Comparison of ENCODE assay signal across 6 cellular contexts in the genomic region with DNA sequence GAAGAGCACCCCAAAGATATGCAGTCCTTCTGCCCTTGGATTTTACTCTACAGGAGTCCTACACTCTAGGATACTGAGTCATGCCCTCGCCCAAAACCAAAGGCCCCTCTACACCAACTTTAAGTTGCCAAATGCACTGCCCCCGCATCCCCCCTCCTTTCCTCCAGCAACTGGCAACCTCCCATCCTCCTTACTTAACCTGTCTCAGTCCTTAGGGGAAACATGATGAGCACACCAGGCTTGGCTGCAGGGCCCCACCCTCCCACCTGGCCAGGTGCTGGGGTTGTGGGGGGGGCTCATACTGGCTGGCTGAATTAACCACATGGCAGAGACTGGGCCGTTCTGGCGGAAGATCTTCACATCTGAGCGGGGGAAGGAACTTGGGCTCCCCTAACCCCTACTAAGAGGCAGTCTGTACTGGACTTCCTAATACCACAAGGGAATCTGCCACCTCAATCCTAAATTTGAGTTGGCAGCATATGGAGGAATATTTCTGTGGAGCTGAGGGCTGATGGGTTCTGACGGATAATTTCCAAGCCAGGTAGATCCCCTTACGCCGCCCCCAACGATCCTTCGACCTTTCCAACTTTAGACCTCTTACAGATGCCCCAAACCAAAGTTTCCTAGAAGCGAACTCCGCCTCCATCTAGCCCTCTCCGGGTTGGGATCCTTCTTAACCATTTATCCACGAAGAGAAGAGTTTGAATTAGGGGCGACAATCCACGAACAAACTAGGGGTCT. TPM values are rescaled to one million over a fixed set of nuclear protein-coding genes. Genes with fewer than 3 reads are reported as not detected.
A peak's percentile ranks its signal among the peaks of the same experiment; 100 is the strongest.
DNase-seq lines count a peak whose midpoint lies in the region; ATAC-seq and TF ChIP-seq lines count a peak whose summit lies in the region.

No MANE protein-coding gene starts in this region.

- no peak for DNase-seq in HFF-Myc (ENCODE audit: extremely low read depth, low read depth)
- peak in 6 of 34 experiments; percentile 10 to 41 (median 24) for DNase-seq in T-cell
- peak; percentile 58 to 78 for DNase-seq in foreskin fibroblast
- DNase-seq in stimulated activated effector memory CD8-positive, alpha-beta T cell treated with anti-CD3 and anti-CD28 coated beads, Interleukin-12 subunit alpha, Interleukin-12 subunit beta, amount 100 ng/mL, for 72 hours (ENCODE audit: low spot score in 2 of 2): no peak
- DNase-seq in NOMO-1 treated with dmso at 0.1 percent for 144 hours (lab: John Stamatoyannopoulos, UW; ENCODE audit: unreplicated experiment): no peak

- POLR2A ChIA-PET in T-cell (lab: Charles Lee): no interaction called here

- no peaks in the 10 kb centered on the region for H3K27me3 Mint-ChIP-seq in T-cell

- ATAC-seq in T-cell (replicated peaks in 1 of 4) (no peak), HG03571 (IDR thresholded peaks at IDR 0.05; ENCODE audit: unreplicated experiment) (no peak)
- peak; percentile 11 for ATAC-seq in stimulated activated effector memory CD8-positive, alpha-beta T cell treated with anti-CD3 and anti-CD28 coated beads, Interleukin-12 subunit alpha, Interleukin-12 subunit beta, amount 100 ng/mL, for 72 hours

- H3K27ac Mint-ChIP-seq in T-cell: peak overlapping the region; percentile 97 to 98
- H3K27ac Mint-ChIP-seq in stimulated activated effector memory CD8-positive, alpha-beta T cell treated with anti-CD3 and anti-CD28 coated beads, Interleukin-12 subunit alpha, Interleukin-12 subunit beta, amount 100 ng/mL, for 72 hours: peak overlapping the region; percentile 98

- H3K4me3 ChIP-seq in HFF-Myc (replicated peaks; ENCODE audit: low read depth, low read length) (peak overlapping the region; percentile 94), foreskin fibroblast (ENCODE audit: low read depth in 1 of 2, low read length in 2 of 2) (peak overlapping the region; percentile 68 to 98)

- H3K4me3 Mint-ChIP-seq in T-cell: peak overlapping the region; percentile 91 to 93 (median 92)
- peak overlapping the region; percentile 87 for H3K4me3 Mint-ChIP-seq in stimulated activated effector memory CD8-positive, alpha-beta T cell treated with anti-CD3 and anti-CD28 coated beads, Interleukin-12 subunit alpha, Interleukin-12 subunit beta, amount 100 ng/mL, for 72 hours

- TF ChIP-seq CTCF in HFF-Myc (IDR thresholded peaks at IDR 0.05; ENCODE audit: low read depth, low read length, missing control alignments) (no peak), foreskin fibroblast (IDR thresholded peaks at IDR 0.05; ENCODE audit: low read depth, low read length) (no peak)

- no peaks in the 10 kb centered on the region for H3K9me3 Mint-ChIP-seq in T-cell
- no peaks in the 10 kb centered on the region for H3K9me3 Mint-ChIP-seq in stimulated activated effector memory CD8-positive, alpha-beta T cell treated with anti-CD3 and anti-CD28 coated beads, Interleukin-12 subunit alpha, Interleukin-12 subunit beta, amount 100 ng/mL, for 72 hours

- H3K36me3 Mint-ChIP-seq in T-cell: peaks cover 7% of the 10 kb centered on the region
- H3K36me3 Mint-ChIP-seq in stimulated activated effector memory CD8-positive, alpha-beta T cell treated with anti-CD3 and anti-CD28 coated beads, Interleukin-12 subunit alpha, Interleukin-12 subunit beta, amount 100 ng/mL, for 72 hours: peaks cover 67% of the 10 kb centered on the region

- peaks cover 65 to 72% (median 71%) of the 10 kb centered on the region in 3 donors for H3K4me1 Mint-ChIP-seq in T-cell
- H3K4me1 Mint-ChIP-seq in stimulated activated effector memory CD8-positive, alpha-beta T cell treated with anti-CD3 and anti-CD28 coated beads, Interleukin-12 subunit alpha, Interleukin-12 subunit beta, amount 100 ng/mL, for 72 hours: peaks cover 64% of the 10 kb centered on the region

- CTCF ChIA-PET in T-cell (lab: Charles Lee): interaction anchor here in 1 of 2 donors (3.9 kb wide), 1 partner anchor 23 kb away, joined by 40 read pairs; the partner anchor contains the start of genes ISG20L2 and METTL25B

RNA-seq across cellular contexts. Expression of gene HDGF, which starts 1.1 kb away (rescaled TPM):
- 100 to 1,000 TPM in 2 of 5 donors, 10 to 100 TPM in 3; 72.9 to 108 (median 90.3) TPM for total RNA-seq in T-cell

RNA-seq across cellular contexts. Expression of gene MRPL24, which starts 9.5 kb away (rescaled TPM):
- 10 to 100 TPM; 23.8 to 66.6 (median 52.6) TPM for total RNA-seq in T-cell

RNA-seq across cellular contexts. Expression of gene PRCC, which starts 17.0 kb away (rescaled TPM):
- total RNA-seq in T-cell: 10 to 100 TPM; 55.3 to 67.7 (median 65.4) TPM

RNA-seq across cellular contexts. Expression of gene ISG20L2, which starts 21.8 kb away (rescaled TPM):
- total RNA-seq in T-cell: 10 to 100 TPM; 35.3 to 63.7 (median 44.3) TPM

RNA-seq across cellular contexts. Expression of gene METTL25B, which starts 22.1 kb away (rescaled TPM):
- 10 to 100 TPM; 13.0 to 36.1 (median 32.3) TPM for total RNA-seq in T-cell

Comparison
In these comparisons a context has a peak if more than half of its experiments do, and no peak if none do; other contexts are left out.
1. DNase-seq: peak in foreskin fibroblast (2 of 2); none in HFF-Myc (single experiment), stimulated activated effector memory CD8-positive, alpha-beta T cell treated with anti-CD3 and anti-CD28 coated beads, Interleukin-12 subunit alpha, Interleukin-12 subunit beta, amount 100 ng/mL, for 72 hours (0 of 2) and NOMO-1 treated with dmso at 0.1 percent for 144 hours (single experiment).